In the genomic region with DNA sequence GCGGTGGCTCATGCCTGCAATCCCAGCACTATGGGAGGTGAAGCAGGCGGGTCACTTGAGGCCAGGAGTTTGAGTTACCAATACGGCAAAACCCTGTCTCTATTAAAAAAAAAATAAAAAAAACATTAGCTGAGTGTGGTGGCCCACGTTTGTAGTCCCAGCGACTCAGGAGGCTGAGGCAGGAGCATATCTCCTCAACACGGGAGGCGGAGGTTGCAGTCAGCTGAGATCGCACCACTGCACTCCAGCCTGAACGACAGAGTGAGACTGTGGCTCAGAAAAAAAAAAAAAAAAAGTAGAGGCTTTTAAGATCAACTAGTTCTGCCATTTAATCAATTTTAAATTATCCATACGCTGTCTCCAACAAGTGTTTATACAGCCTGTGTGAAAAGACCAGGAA, we compare ENCODE assay signal across 1 cellular context.
TF ChIP-seq lines count a peak whose summit lies in the region.

No MANE protein-coding gene starts in this region.

TF ChIP-seq in K562, 482 proteins besides CTCF, POLR2A, EP300 and RAD21 (continued from another document):
- TF ChIP-seq, protein P1, sequence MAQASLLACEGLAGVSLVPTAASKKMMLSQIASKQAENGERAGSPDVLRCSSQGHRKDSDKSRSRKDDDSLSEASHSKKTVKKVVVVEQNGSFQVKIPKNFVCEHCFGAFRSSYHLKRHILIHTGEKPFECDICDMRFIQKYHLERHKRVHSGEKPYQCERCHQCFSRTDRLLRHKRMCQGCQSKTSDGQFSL (CRISPR knock-in tag; IDR thresholded peaks at IDR 0.05): no peak
- TF ChIP-seq, protein P1 (tag; IDR thresholded peaks at IDR 0.05): no peak
- TF ChIP-seq, protein P2, sequence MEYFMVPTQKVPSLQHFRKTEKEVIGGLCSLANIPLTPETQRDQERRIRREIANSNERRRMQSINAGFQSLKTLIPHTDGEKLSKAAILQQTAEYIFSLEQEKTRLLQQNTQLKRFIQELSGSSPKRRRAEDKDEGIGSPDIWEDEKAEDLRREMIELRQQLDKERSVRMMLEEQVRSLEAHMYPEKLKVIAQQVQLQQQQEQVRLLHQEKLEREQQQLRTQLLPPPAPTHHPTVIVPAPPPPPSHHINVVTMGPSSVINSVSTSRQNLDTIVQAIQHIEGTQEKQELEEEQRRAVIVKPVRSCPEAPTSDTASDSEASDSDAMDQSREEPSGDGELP (CRISPR knock-in tag; IDR thresholded peaks at IDR 0.05; ENCODE audit: borderline replicate concordance): no peak
- TF ChIP-seq MCM2 (IDR thresholded peaks at IDR 0.05; ENCODE audit: low read depth) (no peak), HMG20A (CRISPR knock-in tag; conservative IDR thresholded peaks at IDR 0.05) (no peak)
